In the genomic region with DNA sequence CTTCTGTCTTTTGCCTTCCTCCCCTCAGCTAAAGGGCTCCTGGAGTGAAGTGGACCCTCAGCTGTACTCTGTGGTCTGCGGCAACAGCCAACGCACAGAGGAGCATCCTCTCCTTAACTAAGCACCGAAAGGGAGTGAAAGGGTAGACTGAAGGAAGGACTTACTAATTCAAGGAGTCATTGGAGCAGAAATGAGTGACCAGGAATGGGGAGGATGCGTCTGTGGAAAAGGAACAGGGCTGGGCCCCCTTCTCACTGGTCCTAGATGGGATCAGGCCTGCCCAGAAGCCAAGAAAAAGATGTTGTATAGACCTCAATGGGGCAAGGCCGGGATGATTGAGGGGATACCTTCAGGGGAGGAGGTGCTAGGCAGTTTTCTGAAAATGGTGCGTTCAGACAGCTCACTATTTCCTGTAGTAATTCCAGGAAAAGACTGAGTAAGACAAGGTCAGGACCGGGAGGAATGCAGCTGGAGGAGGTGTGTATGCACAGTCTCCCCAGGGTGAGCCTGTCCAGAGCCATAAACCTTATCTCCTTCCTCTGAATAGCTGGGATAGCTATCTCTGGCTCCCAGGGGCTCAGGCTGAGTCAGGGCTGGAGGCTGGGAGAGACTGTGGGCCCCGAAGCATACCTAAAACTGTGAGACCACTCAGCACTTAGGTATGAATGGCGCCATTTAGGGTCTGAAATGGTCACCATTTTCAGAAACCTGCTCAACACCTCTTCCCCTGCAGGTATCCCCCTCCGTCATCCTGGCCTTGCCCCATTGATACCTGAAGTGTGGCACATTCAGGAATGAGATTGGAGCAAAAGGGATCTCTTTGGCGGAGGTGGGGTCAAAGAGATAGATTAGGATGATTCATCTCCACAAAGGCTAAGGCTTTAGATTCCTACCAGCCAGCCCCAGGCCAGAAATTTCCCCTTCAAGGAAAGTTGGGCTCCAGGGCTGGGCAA, we compare ENCODE assay signal across 11 cellular contexts. TPM values are rescaled to one million over a fixed set of nuclear protein-coding genes. Genes with fewer than 3 reads are reported as not detected.
DNase-seq lines count a peak whose midpoint lies in the region; ATAC-seq, FAIRE-seq and TF ChIP-seq lines count a peak whose summit lies in the region.
"Had no signal": no experiment of that assay in that cellular context is flagged by ENCODE, and none has a peak within 500 bp of the region (broad histone marks: within the 10 kb centered on the region; RNA-seq: fewer than 3 reads in every experiment).

No MANE protein-coding gene starts in this region.

- peaks cover 4% of the 10 kb centered on the region for H3K27me3 Mint-ChIP-seq in HFFc6 (ENCODE audit: insufficient read depth)
- no peaks in the 10 kb centered on the region for H3K27me3 Mint-ChIP-seq in astrocyte (ENCODE audit: low read depth, unreplicated experiment)

- CTCF ChIA-PET in A673 (lab: Charles Lee), result interaction anchor here (0.7 kb wide), 1 partner anchor 56 kb away, joined by 3 read pairs; no protein-coding TSS in a partner anchor

- no peaks in the 10 kb centered on the region for H3K27me3 ChIP-seq in astrocyte (ENCODE audit: insufficient read depth, low read length)
- H3K27me3 ChIP-seq in A673 (replicated peaks; ENCODE audit: insufficient read depth, low read depth, low read length, poor library complexity), result no peaks in the 10 kb centered on the region

- FAIRE-seq in astrocyte (lab: Jason Lieb, UNC), result peak; percentile 9

- peak overlapping the region; percentile 71 for H3K9ac ChIP-seq in astrocyte (ENCODE audit: low read length)

- DNase-seq in 8988T, result peak; percentile 68
- DNase-seq in HFFc6, result peak; percentile 90
- DNase-seq in astrocyte (ENCODE audit: low read depth), result peak; percentile 99
- DNase-seq in kidney glomerular epithelial cell (lab: John Stamatoyannopoulos, UW), result peak; percentile 99
- no peak for DNase-seq in A673 (ENCODE audit: low spot score)
- DNase-seq: CD4-positive, CD25-positive, alpha-beta regulatory T cell; effector CD4-positive, alpha-beta T cell; naive B cell had no signal

- peak overlapping the region; percentile 100 for H3K27ac Mint-ChIP-seq in HFFc6
- peak overlapping the region; percentile 97 for H3K27ac Mint-ChIP-seq in astrocyte (ENCODE audit: unreplicated experiment)
- H3K27ac Mint-ChIP-seq: CD4-positive, CD25-positive, alpha-beta regulatory T cell; naive B cell had no signal

- intact Hi-C loops in A673 (cut with micrococcal nuclease; ENCODE audit: unreplicated experiment), result no loop called here

- H3K9me3 Mint-ChIP-seq in HFFc6 (no peaks in the 10 kb centered on the region), astrocyte (ENCODE audit: unreplicated experiment) (no peaks in the 10 kb centered on the region)
- H3K9me3 Mint-ChIP-seq: naive B cell had no signal

- BruUV-seq in A673 (replicated peaks; lab: Mats Ljungman, UMichigan), result no TSS peak

- H3K4me1 Mint-ChIP-seq in HFFc6 (ENCODE audit: low read depth) (peaks cover 67% of the 10 kb centered on the region), astrocyte (ENCODE audit: low read depth, unreplicated experiment) (peaks cover 40% of the 10 kb centered on the region)
- H3K4me1 Mint-ChIP-seq: CD4-positive, CD25-positive, alpha-beta regulatory T cell; naive B cell had no signal

- H3K79me2 ChIP-seq in astrocyte (ENCODE audit: insufficient read depth, low read length), result peaks cover 3% of the 10 kb centered on the region

- no peaks in the 10 kb centered on the region for H4K20me1 ChIP-seq in astrocyte (ENCODE audit: insufficient read depth, low read length)

- peak overlapping the region; percentile 31 for H2AFZ ChIP-seq in astrocyte (ENCODE audit: low read depth, low read length)

- H3K4me3 Mint-ChIP-seq in HFFc6 (peak overlapping the region; percentile 75), astrocyte (ENCODE audit: unreplicated experiment) (peak overlapping the region; percentile 64)
- H3K4me3 Mint-ChIP-seq: CD4-positive, CD25-positive, alpha-beta regulatory T cell; naive B cell had no signal

- TF ChIP-seq CTCF in HFFc6 (IDR thresholded peaks at IDR 0.05) (no peak), astrocyte (IDR thresholded peaks at IDR 0.05; ENCODE audit: insufficient read depth, low read depth, low read length) (no peak), A673 (conservative IDR thresholded peaks at IDR 0.05; ENCODE audit: low read depth, low read length) (no peak)

- no peak for ATAC-seq in GM18505 (IDR thresholded peaks at IDR 0.05; ENCODE audit: unreplicated experiment)
- no peak for ATAC-seq in HG03469 (IDR thresholded peaks at IDR 0.05; ENCODE audit: unreplicated experiment)
- no peak for ATAC-seq in GM21717 (IDR thresholded peaks at IDR 0.05; ENCODE audit: unreplicated experiment)

- H3K36me3 ChIP-seq in astrocyte (ENCODE audit: insufficient read depth, low read length) (no peaks in the 10 kb centered on the region), A673 (ENCODE audit: insufficient read depth, low read length, poor library complexity, severe bottlenecking) (no peaks in the 10 kb centered on the region)

- peaks cover 33% of the 10 kb centered on the region for H3K4me1 ChIP-seq in astrocyte (ENCODE audit: insufficient read depth, low read length)
- H3K4me1 ChIP-seq in A673 (ENCODE audit: insufficient read depth, low read length, poor library complexity, severe bottlenecking), result peaks cover 12% of the 10 kb centered on the region

- peak overlapping the region; percentile 69 for H3K4me2 ChIP-seq in astrocyte (ENCODE audit: low read length)

- TF ChIP-seq POLR2A in GM18505 (IDR thresholded peaks at IDR 0.05; ENCODE audit: borderline replicate concordance, extremely low read depth, insufficient read depth, insufficient read length), result no peak

- H3K36me3 Mint-ChIP-seq in HFFc6 (ENCODE audit: low read depth) (no peaks in the 10 kb centered on the region), astrocyte (ENCODE audit: low read depth, unreplicated experiment) (no peaks in the 10 kb centered on the region)
- H3K36me3 Mint-ChIP-seq: CD4-positive, CD25-positive, alpha-beta regulatory T cell; naive B cell had no signal

- H3K27ac ChIP-seq in astrocyte (ENCODE audit: low read depth, low read length), result peak overlapping the region; percentile 98
- H3K27ac ChIP-seq in A673 (ENCODE audit: low read depth, low read length, poor library complexity, severe bottlenecking), result no peak overlapping the region

- peak overlapping the region; percentile 17 for H3K4me3 ChIP-seq in astrocyte (ENCODE audit: insufficient read depth, low read depth, low read length)
- H3K4me3 ChIP-seq in A673 (ENCODE audit: low read depth, low read length, poor library complexity, severe bottlenecking), result no peak overlapping the region

- H3K9me3 ChIP-seq in astrocyte (ENCODE audit: insufficient read depth, low read depth, low read length), result no peaks in the 10 kb centered on the region
- H3K9me3 ChIP-seq in A673 (ENCODE audit: low read depth, low read length, poor library complexity, severe bottlenecking), result no peaks in the 10 kb centered on the region

- POLR2A ChIA-PET in A673 (lab: Charles Lee; ENCODE audit: low non-redundant PET), result no interaction called here

RNA-seq across cellular contexts. Expression of a gene that starts 20.2 kb away (rescaled TPM):
- total RNA-seq in HFFc6 (2021; fragmentation: NEBNext Ultra II Directional; extraction: Animal tissue kit (Norgen Biotek cat#: 25700)), result 10 to 100 TPM; 41.4 to 50.4 (median 44.8) TPM
- 2,321 and 2,570 TPM in 2 replicates for total RNA-seq in astrocyte
- total RNA-seq in A673 (2021), result 15.4 and 16.2 TPM in 2 replicates
- total RNA-seq: CD4-positive, CD25-positive, alpha-beta regulatory T cell had no signal

RNA-seq across cellular contexts. Expression of a gene that starts 23.9 kb away (rescaled TPM):
- total RNA-seq in HFFc6 (2021; fragmentation: NEBNext Ultra II Directional; extraction: Animal tissue kit (Norgen Biotek cat#: 25700)), result 100 to 1,000 TPM; 556 to 745 (median 582) TPM
- total RNA-seq in astrocyte (1,741 and 1,989 TPM in 2 replicates), A673 (2021) (179 and 209 TPM in 2 replicates)

Comparison
In these comparisons a context has a peak if more than half of its experiments do, and no peak if none do; other contexts are left out.
1. RNA of a gene that starts 20.2 kb away (total RNA-seq): 2,321 to 2,570 TPM in astrocyte; 41.4 to 50.4 TPM in HFFc6 and 15.4 to 16.2 TPM in A673; every median in the first group is over 10 times any median in the second.